In genomic region chr19:45577111-45577905, GRCh38 we compare ENCODE assay signal across 1 cellular context.
TF ChIP-seq lines count a peak whose summit lies in the region.

No MANE protein-coding gene starts in this region.

TF ChIP-seq in SK-N-SH, 30 proteins besides CTCF, POLR2A, EP300 and RAD21 (continued from another document):
- no peak for TF ChIP-seq REST (IDR thresholded peaks at IDR 0.05; ENCODE audit: low read depth, low read length)
- no peak for TF ChIP-seq SMC3 (IDR thresholded peaks at IDR 0.05; ENCODE audit: low read depth, low read length)
- no peak for TF ChIP-seq TAF1 (IDR thresholded peaks at IDR 0.05; ENCODE audit: borderline replicate concordance, low read depth, low read length)
- peak; percentile 71 for TF ChIP-seq PBX3 (IDR thresholded peaks at IDR 0.05)
- TF ChIP-seq GATA2 (CRISPR knock-in tag; IDR thresholded peaks at IDR 0.05): no peak
- no peak for TF ChIP-seq YY1 (IDR thresholded peaks at IDR 0.05; ENCODE audit: low read depth)
- TF ChIP-seq MEF2A (IDR thresholded peaks at IDR 0.05; ENCODE audit: borderline replicate concordance, low read depth): no peak
- TF ChIP-seq GABPA (IDR thresholded peaks at IDR 0.05; ENCODE audit: low read depth): no peak
- TF ChIP-seq ELF1 (IDR thresholded peaks at IDR 0.05): no peak
- TF ChIP-seq MXI1 (IDR thresholded peaks at IDR 0.05; ENCODE audit: low read depth, low read length): no peak
- no peak for TF ChIP-seq USF1 (IDR thresholded peaks at IDR 0.05; ENCODE audit: borderline replicate concordance, low read depth)
- TF ChIP-seq POLR2AphosphoS5 (IDR thresholded peaks at IDR 0.05; ENCODE audit: low read depth, low read length): peak; percentile 27; the same call in 1 of the 2 replicates
